Comparison of ENCODE assay signal across 23 cellular contexts in the genomic region with DNA sequence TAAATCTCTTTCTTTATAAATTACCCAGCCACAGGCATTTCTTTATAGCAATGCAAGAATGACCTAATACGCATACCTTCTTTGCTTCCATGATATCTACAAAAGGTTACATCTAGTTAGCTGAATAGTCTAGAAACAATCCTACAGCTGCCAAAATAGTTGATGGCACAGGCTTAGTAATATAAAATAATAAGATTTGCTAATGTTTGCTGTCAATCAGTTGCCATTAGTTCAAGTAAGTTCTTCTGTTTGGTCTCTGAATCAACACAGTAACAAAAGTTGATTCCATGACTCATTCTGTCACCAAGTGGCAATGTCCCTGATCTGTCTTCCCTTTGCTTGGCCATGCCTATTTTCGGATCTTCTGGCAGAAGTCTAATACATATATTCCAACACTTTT.
"Had no signal": no experiment of that assay in that cellular context is flagged by ENCODE, and none has a peak within 500 bp of the region (broad histone marks: within the 10 kb centered on the region; RNA-seq: fewer than 3 reads in every experiment).

No MANE protein-coding gene starts in this region.

- ATAC-seq: body of pancreas, foreskin keratinocyte, left ventricle myocardium superior had no signal

- H3K9me3 ChIP-seq: body of pancreas, sigmoid colon, thoracic aorta, vagina had no signal

- H3K4me3 ChIP-seq: body of pancreas, cardiac muscle cell, sigmoid colon, thoracic aorta, vagina had no signal

- FAIRE-seq: endometrium had no signal

- DNase-seq: activated CD4-positive, alpha-beta T cell treated with anti-CD3 and anti-CD28 coated beads for 4 hours; activated CD4-positive, alpha-beta T cell treated with anti-CD3 and anti-CD28 coated beads, Interleukin-2, amount 50 U/mL, for 48 hours; activated CD4-positive, CD25-positive, alpha-beta regulatory T cell; activated CD8-positive, alpha-beta memory T cell treated with anti-CD3 and anti-CD28 coated beads, Interleukin-2, amount 50 U/mL, for 48 hours; activated naive CD4-positive, alpha-beta T cell treated with Interleukin-2 at 50 U/mL for 16 hours; activated naive CD8-positive, alpha-beta T cell treated with anti-CD3 and anti-CD28 coated beads for 36 hours; activated T-cell treated with anti-CD3 and anti-CD28 coated beads, Interleukin-2, amount 50 U/mL, for 48 hours; amniotic stem cell; body of pancreas; effector CD4-positive, alpha-beta T cell; foreskin keratinocyte; left ventricle myocardium superior; naive B cell; nucleus accumbens; sigmoid colon; stimulated activated CD4-positive, alpha-beta T cell treated with anti-CD3 and anti-CD28 coated beads, Interleukin-2, amount 100 ng/mL, for 48 hours; stimulated activated CD8-positive, alpha-beta memory T cell treated with anti-CD3 and anti-CD28 coated beads, Interleukin-4, amount 100 ng/mL, for 48 hours; stimulated activated naive CD4-positive, alpha-beta T cell; T-helper 9 cell had no signal

- H3K4me1 ChIP-seq: body of pancreas, vagina had no signal

- H3K36me3 ChIP-seq: cardiac muscle cell, sigmoid colon, thoracic aorta, vagina had no signal

- H3K27ac ChIP-seq: body of pancreas, cardiac muscle cell, foreskin keratinocyte, sigmoid colon, thoracic aorta, vagina had no signal

- H3K27me3 ChIP-seq: body of pancreas, cardiac muscle cell, foreskin keratinocyte, sigmoid colon, vagina had no signal
